In genomic region chr15:78872155-78872971, GRCh38 we compare ENCODE assay signal across 8 cellular contexts. TPM values are rescaled to one million over a fixed set of nuclear protein-coding genes. Genes with fewer than 3 reads are reported as not detected.
DNase-seq lines count a peak whose midpoint lies in the region; ATAC-seq and TF ChIP-seq lines count a peak whose summit lies in the region.

MORF4L1 (plus strand) TSS chr15:78872890; CDS start chr15:78873018, 128 bp downstream.

- peaks cover 18% of the 10 kb centered on the region for H3K4me1 Mint-ChIP-seq in activated T-helper 17 cell treated with anti-CD3 and anti-CD28 coated beads, Interleukin-2, amount 50 U/mL, for 72 hours
- peaks cover 23 to 48% (median 47%) of the 10 kb centered on the region in 3 donors for H3K4me1 Mint-ChIP-seq in naive B cell

- H3K36me3 Mint-ChIP-seq in activated T-helper 17 cell treated with anti-CD3 and anti-CD28 coated beads, Interleukin-2, amount 50 U/mL, for 72 hours (ENCODE audit: low read depth) = peaks cover 46% of the 10 kb centered on the region
- peaks cover 0 to 11% of the 10 kb centered on the region in 2 donors for H3K36me3 Mint-ChIP-seq in naive B cell

- DNase-seq in DMS79 (lab: John Stamatoyannopoulos, UW) = peak; percentile 60
- DNase-seq in H7 = peak; percentile 98
- DNase-seq in RWPE1 (ENCODE audit: low spot score) = peak; percentile 93
- DNase-seq in fibroblast of gingiva (ENCODE audit: low read depth) = peak; percentile 97
- DNase-seq in naive B cell = peak; percentile 97
- DNase-seq in stimulated activated CD8-positive, alpha-beta memory T cell treated with anti-CD3 and anti-CD28 coated beads, Interleukin-7, amount 100 ng/mL, for 48 hours (ENCODE audit: extremely low read depth in 1 of 2, low read depth in 1 of 2) = peak; percentile 93 to 96

- no peaks in the 10 kb centered on the region for H3K9me3 Mint-ChIP-seq in activated T-helper 17 cell treated with anti-CD3 and anti-CD28 coated beads, Interleukin-2, amount 50 U/mL, for 72 hours
- no peaks in the 10 kb centered on the region for H3K9me3 Mint-ChIP-seq in naive B cell

- H3K27me3 ChIP-seq in H7 (ENCODE audit: control insufficient read depth, insufficient read depth, low read length) = no peaks in the 10 kb centered on the region
- H3K27me3 ChIP-seq in Loucy (ENCODE audit: insufficient read depth, low read length, poor library complexity, severe bottlenecking) = peaks cover 4% of the 10 kb centered on the region

- H3K27ac ChIP-seq in RWPE1 = peak within 1 kb of the TSS; percentile 99

- H3K27me3 Mint-ChIP-seq in activated T-helper 17 cell treated with anti-CD3 and anti-CD28 coated beads, Interleukin-2, amount 50 U/mL, for 72 hours = no peaks in the 10 kb centered on the region
- H3K27me3 Mint-ChIP-seq in naive B cell = no peaks in the 10 kb centered on the region

- peak; percentile 87 for ATAC-seq in activated T-helper 17 cell treated with anti-CD3 and anti-CD28 coated beads, Interleukin-2, amount 50 U/mL, for 72 hours (replicated peaks)
- peak; percentile 80 to 81 for ATAC-seq in naive B cell (ENCODE audit: low read depth in 2 of 2)

- POLR2A ChIA-PET in RWPE1 (lab: Yijun Ruan, JAX; ENCODE audit: low non-redundant PET) = interaction anchor here (0.6 kb wide), 1 partner anchor 178 kb away, joined by 3 read pairs; no protein-coding TSS in a partner anchor

- H3K27ac Mint-ChIP-seq in activated T-helper 17 cell treated with anti-CD3 and anti-CD28 coated beads, Interleukin-2, amount 50 U/mL, for 72 hours = peak within 1 kb of the TSS; percentile 98
- H3K27ac Mint-ChIP-seq in naive B cell = peak within 1 kb of the TSS; percentile 100

- H4K20me1 ChIP-seq in Loucy (ENCODE audit: insufficient read depth, low read length, poor library complexity, severe bottlenecking) = peaks cover 38% of the 10 kb centered on the region

- peaks cover 45% of the 10 kb centered on the region for H3K79me2 ChIP-seq in Loucy (ENCODE audit: insufficient read depth, low read length)

- peaks cover 26% of the 10 kb centered on the region for H3K4me1 ChIP-seq in Loucy (ENCODE audit: insufficient read depth, low read length, poor library complexity, severe bottlenecking)

- CTCF ChIA-PET in RWPE1 (lab: Yijun Ruan, JAX) = interaction anchor here (1.4 kb wide), 1 partner anchor 12 kb away, joined by 8 read pairs; no protein-coding TSS in a partner anchor

- H3F3A ChIP-seq in Loucy (ENCODE audit: low read depth) = no peaks in the 10 kb centered on the region

- H3K9me3 ChIP-seq in Loucy (ENCODE audit: insufficient read depth, low read depth, low read length) = no peaks in the 10 kb centered on the region

- H3K9me2 ChIP-seq in Loucy (replicated peaks; ENCODE audit: low read depth, low read length) = no peaks in the 10 kb centered on the region

- TF ChIP-seq CTCF in Loucy (conservative IDR thresholded peaks at IDR 0.05; ENCODE audit: low read length) = no peak
- no peak for TF ChIP-seq CTCF in RWPE1 (conservative IDR thresholded peaks at IDR 0.05; ENCODE audit: low read depth)

- H3K36me3 ChIP-seq in H7 (replicated peaks; ENCODE audit: control insufficient read depth, insufficient read depth, low read length) (no peaks in the 10 kb centered on the region), Loucy (ENCODE audit: insufficient read depth, low read length) (no peaks in the 10 kb centered on the region)

- peak within 1 kb of the TSS; percentile 100 for H2AFZ ChIP-seq in Loucy (ENCODE audit: low read length)

- H3K4me3 ChIP-seq in H7 (ENCODE audit: insufficient read depth, low read depth, low read length) (peak within 1 kb of the TSS; percentile 78), Loucy (ENCODE audit: low read length, poor library complexity, severe bottlenecking) (peak within 1 kb of the TSS; percentile 96)

- H3K9ac ChIP-seq in Loucy (ENCODE audit: low read depth, low read length, poor library complexity, severe bottlenecking) = peak within 1 kb of the TSS; percentile 100

- H3K4me3 Mint-ChIP-seq in activated T-helper 17 cell treated with anti-CD3 and anti-CD28 coated beads, Interleukin-2, amount 50 U/mL, for 72 hours = peak within 1 kb of the TSS; percentile 89
- peak within 1 kb of the TSS; percentile 96 to 100 (median 99) for H3K4me3 Mint-ChIP-seq in naive B cell

- H3K4me2 ChIP-seq in Loucy (ENCODE audit: low read depth, low read length, poor library complexity, severe bottlenecking) = peak within 1 kb of the TSS; percentile 94

RNA-seq across cellular contexts. Expression of gene MORF4L1, which starts in this region (rescaled TPM):
- 235 and 339 TPM in 2 replicates for total RNA-seq in H7 (2014; rRNA removed; shearing (Covaris generic))
- total RNA-seq in activated T-helper 17 cell treated with anti-CD3 and anti-CD28 coated beads, Interleukin-2, amount 50 U/mL, for 72 hours = 100 to 1,000 TPM; 242 to 244 TPM
- 100 to 1,000 TPM; 213 to 250 (median 243) TPM for polyA plus RNA-seq in naive B cell (ENCODE audit: low read depth in 6 of 6)

Comparison
In these comparisons a context has a peak if more than half of its experiments do, and no peak if none do; other contexts are left out.
1. Peak in every context shown above with its lines: DNase-seq, ATAC-seq, H3K4me3 ChIP-seq and H3K27ac ChIP-seq.